8 cellular contexts compared by ENCODE assay signal in the genomic region with DNA sequence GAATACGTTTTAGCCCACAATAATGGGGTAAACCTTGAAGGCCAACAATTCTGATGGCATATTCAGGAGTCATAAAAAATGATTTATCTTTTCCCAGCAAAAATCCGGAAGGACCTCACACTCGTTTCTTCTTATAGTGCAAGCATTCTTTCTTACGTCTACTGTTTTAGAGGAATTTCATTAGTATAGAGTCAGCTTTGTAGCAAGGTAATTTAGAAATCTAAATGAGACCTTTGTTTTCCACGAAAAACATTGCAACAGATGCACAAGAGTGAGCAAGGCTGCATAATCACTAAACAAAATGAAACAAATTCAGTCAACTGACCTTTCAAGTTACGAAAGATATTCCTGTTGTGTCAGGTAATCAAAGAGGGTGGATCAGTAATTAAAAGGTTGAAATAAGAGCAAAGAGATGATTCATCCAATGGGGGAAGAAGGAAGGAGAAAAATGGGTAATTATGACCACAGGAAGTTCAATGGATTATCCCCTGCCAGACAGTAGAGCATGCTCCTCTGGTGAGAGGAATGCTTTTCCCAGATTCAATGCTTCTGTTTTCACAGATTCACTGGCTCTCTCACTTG. TPM values are rescaled to one million over a fixed set of nuclear protein-coding genes. Genes with fewer than 3 reads are reported as not detected.
A peak's percentile ranks its signal among the peaks of the same experiment; 100 is the strongest.
DNase-seq lines count a peak whose midpoint lies in the region; ATAC-seq and TF ChIP-seq lines count a peak whose summit lies in the region.

No MANE protein-coding gene starts in this region.

- no peak overlapping the region; the same call in 1 of the 2 replicates for H2BK20ac ChIP-seq in IMR-90 (ENCODE audit: low read depth, low read length)

- peaks cover 2% of the 10 kb centered on the region; the same call in 1 of the 2 replicates for H3K4me1 ChIP-seq in IMR-90 (ENCODE audit: control insufficient read depth, insufficient read depth, low read length)
- H3K4me1 ChIP-seq in ascending aorta: peaks cover 0 to 23% of the 10 kb centered on the region in 2 donors
- H3K4me1 ChIP-seq in vagina: peaks cover 37% of the 10 kb centered on the region

- POLR2A ChIA-PET in CD4-positive, alpha-beta T cell (lab: Charles Lee): interaction anchor here (0.9 to 3.8 kb wide), 12 partner anchors 11 to 1802 kb away, joined by 3 to 39 read pairs (median 6); partner anchors contain the start of genes AP4B1, BCAS2, DCLRE1B and NRAS
- POLR2A ChIA-PET in IMR-90 (lab: Charles Lee; ENCODE audit: unreplicated experiment): no interaction called here

- peak overlapping the region; percentile 99 for H3K4me3 Mint-ChIP-seq in CD4-positive, alpha-beta T cell

- H3K4ac ChIP-seq in IMR-90 (ENCODE audit: low read depth, low read length): peak overlapping the region; percentile 69

- no peak for TF ChIP-seq POLR2A in IMR-90 (IDR thresholded peaks at IDR 0.05; ENCODE audit: low read depth, low read length)
- no peak for TF ChIP-seq POLR2A in vagina (IDR thresholded peaks at IDR 0.05)

- H3K56ac ChIP-seq in IMR-90 (ENCODE audit: extremely low read depth, insufficient read depth, low read length): peak overlapping the region; percentile 64; the same call in 1 of the 2 replicates

- peaks cover 44% of the 10 kb centered on the region for H4K20me1 ChIP-seq in IMR-90 (ENCODE audit: insufficient read depth, low read length)

- no peak overlapping the region for H2BK15ac ChIP-seq in IMR-90 (ENCODE audit: low read depth, low read length)

- H2BK120ac ChIP-seq in IMR-90 (ENCODE audit: low read depth, low read length): peak overlapping the region; percentile 32; the same call in 1 of the 2 replicates

- ATAC-seq in CD4-positive, alpha-beta T cell (ENCODE audit: poor library complexity): no peak
- ATAC-seq in IMR-90 (ENCODE audit: low read depth) (no peak), HG02610 (IDR thresholded peaks at IDR 0.05; ENCODE audit: unreplicated experiment) (no peak), GM19023 (IDR thresholded peaks at IDR 0.05; ENCODE audit: unreplicated experiment) (no peak), GM18502 (IDR thresholded peaks at IDR 0.05; ENCODE audit: poor library complexity, unreplicated experiment) (no peak)

- H3K4me3 ChIP-seq in IMR-90 (ENCODE audit: insufficient read depth, low read depth, low read length): peak overlapping the region; percentile 67
- peak overlapping the region; percentile 81 to 89 for H3K4me3 ChIP-seq in ascending aorta
- peak overlapping the region; percentile 91 to 99 for H3K4me3 ChIP-seq in vagina

- H3K14ac ChIP-seq in IMR-90 (replicated peaks; ENCODE audit: low read depth, low read length): peak overlapping the region; percentile 90

- in situ Hi-C loops in IMR-90 (cut with MboI; ENCODE audit: low sequenced_read_pairs): no loop called here

- TF ChIP-seq CTCF in CD4-positive, alpha-beta T cell (IDR thresholded peaks at IDR 0.05): no peak
- TF ChIP-seq CTCF in IMR-90 (conservative IDR thresholded peaks at IDR 0.05; ENCODE audit: low read depth, low read length): no peak
- no peak for TF ChIP-seq CTCF in ascending aorta (IDR thresholded peaks at IDR 0.05)
- TF ChIP-seq CTCF in vagina (IDR thresholded peaks at IDR 0.05): no peak

- H3K79me1 ChIP-seq in IMR-90 (ENCODE audit: low read depth in 1 of 2, low read length in 2 of 2): peaks cover 0 to 13% of the 10 kb centered on the region in 2 experiments; a peak in 2 of 4 replicates

- peak overlapping the region; percentile 78 for H4K5ac ChIP-seq in IMR-90 (ENCODE audit: low read depth, low read length)

- no peaks in the 10 kb centered on the region for H3K27me3 Mint-ChIP-seq in CD4-positive, alpha-beta T cell

- H3K36me3 ChIP-seq in IMR-90 (ENCODE audit: control insufficient read depth, insufficient read depth, low read length): no peaks in the 10 kb centered on the region
- no peaks in the 10 kb centered on the region for H3K36me3 ChIP-seq in ascending aorta
- no peaks in the 10 kb centered on the region for H3K36me3 ChIP-seq in vagina

- peak overlapping the region; percentile 56 for H3K18ac ChIP-seq in IMR-90 (ENCODE audit: low read depth, low read length)

- CTCF ChIA-PET in CD4-positive, alpha-beta T cell (lab: Charles Lee): no interaction called here
- CTCF ChIA-PET in IMR-90 (lab: Yijun Ruan, JAX): interaction anchor here (0.5 to 0.6 kb wide), 2 partner anchors 10 to 407 kb away, joined by 4 read pairs; no protein-coding TSS in a partner anchor

- no peak for DNase-seq in CD4-positive, alpha-beta T cell
- DNase-seq in IMR-90 (no peak), ascending aorta (ENCODE audit: low spot score in 2 of 2) (no peak), lung microvascular endothelial cell (ENCODE audit: low read depth in 2 of 2) (peak; percentile 21 to 41), vagina (ENCODE audit: extremely low spot score in 2 of 2) (no peak)

- no peak for TF ChIP-seq RAD21 in IMR-90 (IDR thresholded peaks at IDR 0.05; ENCODE audit: low read length)

- BruUV-seq in IMR-90 (replicated peaks; lab: Mats Ljungman, UMichigan): no TSS peak

- no peak overlapping the region for H2AK5ac ChIP-seq in IMR-90 (ENCODE audit: low read depth, low read length)

- peaks cover 33% of the 10 kb centered on the region for H3K36me3 Mint-ChIP-seq in CD4-positive, alpha-beta T cell (ENCODE audit: low read depth)

- H2AK9ac ChIP-seq in IMR-90 (replicated peaks; ENCODE audit: low read depth, low read length, poor library complexity): peak overlapping the region; percentile 95

- no peaks in the 10 kb centered on the region for H3K27me3 ChIP-seq in CD4-positive, alpha-beta T cell (ENCODE audit: control insufficient read depth, insufficient read depth, low read length)
- H3K27me3 ChIP-seq in IMR-90 (ENCODE audit: control insufficient read depth, insufficient read depth, low read length): no peaks in the 10 kb centered on the region
- no peaks in the 10 kb centered on the region for H3K27me3 ChIP-seq in ascending aorta
- no peaks in the 10 kb centered on the region for H3K27me3 ChIP-seq in vagina

- intact Hi-C loops in CD4-positive, alpha-beta T cell (cut with DNase I, micrococcal nuclease): loop anchor here (1.0 to 10.0 kb wide), 6 partner anchors 22 to 944 kb away; partner anchors contain the start of genes TRIM33 (in 2 of the 2), DENND2C (in 1 of the 2), RSBN1 (in 1 of the 2) and SIKE1 (in 1 of the 2)
- intact Hi-C loops in IMR-90 (cut with micrococcal nuclease) (loop anchor here (1.0 to 5.0 kb wide), 3 partner anchors 22 to 781 kb away; partner anchors contain the start of genes NRAS, OLFML3 and SIKE1), ascending aorta (cut with DNase I) (loop anchor here (1.0 to 10.0 kb wide), 5 partner anchors 22 to 774 kb away; partner anchors contain the start of gene SIKE1), vagina (cut with DNase I) (no loop called here)

- H4K91ac ChIP-seq in IMR-90 (ENCODE audit: insufficient read depth, low read depth, low read length): peak overlapping the region; percentile 18

- H2AFZ ChIP-seq in IMR-90 (replicated peaks; ENCODE audit: low read length, poor library complexity): peak overlapping the region; percentile 89

- peaks cover 3% of the 10 kb centered on the region for H3K9me3 Mint-ChIP-seq in CD4-positive, alpha-beta T cell

- H2BK5ac ChIP-seq in IMR-90 (ENCODE audit: low read depth, low read length, poor library complexity, severe bottlenecking): peak overlapping the region; percentile 64

- dilution Hi-C loops in IMR-90 (cut with HindIII; ENCODE audit: low sequenced_read_pairs, unreplicated experiment): no loop called here

- peak overlapping the region; percentile 72 for H3K4me2 ChIP-seq in IMR-90 (ENCODE audit: low read depth, low read length)

- H3K4me1 Mint-ChIP-seq in CD4-positive, alpha-beta T cell (ENCODE audit: low read depth): peaks cover 52% of the 10 kb centered on the region

- no peaks in the 10 kb centered on the region for H3K9me3 ChIP-seq in CD4-positive, alpha-beta T cell (ENCODE audit: control insufficient read depth, low read length)
- no peaks in the 10 kb centered on the region for H3K9me3 ChIP-seq in IMR-90 (ENCODE audit: control insufficient read depth, insufficient read depth, low read length)
- no peaks in the 10 kb centered on the region for H3K9me3 ChIP-seq in ascending aorta
- H3K9me3 ChIP-seq in vagina: no peaks in the 10 kb centered on the region

- H4K8ac ChIP-seq in IMR-90 (ENCODE audit: low read depth in 2 of 2, low read length in 2 of 2): peak overlapping the region; percentile 89 to 98

- WGBS in IMR-90 (ENCODE audit: extremely low coverage in 2 of 2, insufficient read length in 1 of 2), 2 experiments: no CpG with 5 or more reads among the region's 6 CpGs

- peak overlapping the region; percentile 46; the same call in 1 of the 2 replicates for H3K23ac ChIP-seq in IMR-90 (ENCODE audit: low read depth, low read length)

- no peaks in the 10 kb centered on the region for H3K9me1 ChIP-seq in IMR-90 (ENCODE audit: insufficient read depth, low read length)

- H3K9ac ChIP-seq in IMR-90 (ENCODE audit: low read depth, low read length): peak overlapping the region; percentile 54

- peak overlapping the region; percentile 100 for H3K27ac ChIP-seq in CD4-positive, alpha-beta T cell (ENCODE audit: low read depth, low read length)
- H3K27ac ChIP-seq in IMR-90 (ENCODE audit: insufficient read depth, low read length) (peak overlapping the region; percentile 35), ascending aorta (peak overlapping the region; percentile 99), vagina (peak overlapping the region; percentile 100)

- H3K27ac Mint-ChIP-seq in CD4-positive, alpha-beta T cell: peak overlapping the region; percentile 98

RNA-seq across cellular contexts. Expression of gene CSDE1, which starts 0.6 kb away (rescaled TPM):
- total RNA-seq in CD4-positive, alpha-beta T cell: 100 to 1,000 TPM; 725 to 731 TPM
- 879 and 2,287 TPM in 2 replicates for total RNA-seq in IMR-90 (2012; rRNA removed)
- polyA plus RNA-seq in IMR-90 (2012; rRNA removed): 162 and 190 TPM in 2 replicates
- 41.2 and 61.6 TPM in 2 replicates for polyA plus RNA-seq in IMR-90 (2012; cell fraction: cytosol; rRNA removed)
- 31.6 and 247 TPM in 2 replicates for polyA plus RNA-seq in IMR-90 (2012; cell fraction: nucleus; rRNA removed; ENCODE audit: low replicate concordance)
- 290 TPM for total RNA-seq in ascending aorta
- 1,041 and 1,080 TPM in 2 replicates for total RNA-seq in lung microvascular endothelial cell
- 278 TPM for total RNA-seq in vagina

RNA-seq across cellular contexts. Expression of gene SIKE1, which starts 22.1 kb away (rescaled TPM):
- total RNA-seq in CD4-positive, alpha-beta T cell: 10 to 100 TPM; 69.8 to 75.3 TPM
- total RNA-seq in IMR-90 (2012; rRNA removed) (49.1 and 59.4 TPM in 2 replicates), ascending aorta (17.1 TPM), lung microvascular endothelial cell (32.9 and 40.7 TPM in 2 replicates), vagina (38.5 TPM)
- polyA plus RNA-seq in IMR-90 (2012; rRNA removed): 20.9 and 24.2 TPM in 2 replicates
- 14.9 and 22.9 TPM in 2 replicates for polyA plus RNA-seq in IMR-90 (2012; cell fraction: cytosol; rRNA removed)
- polyA plus RNA-seq in IMR-90 (2012; cell fraction: nucleus; rRNA removed; ENCODE audit: low replicate concordance): 12.2 and 18.2 TPM in 2 replicates

RNA-seq across cellular contexts. Expression of gene NRAS, which starts 41.8 kb away (rescaled TPM):
- 10 to 100 TPM; 28.9 to 30.4 TPM for total RNA-seq in CD4-positive, alpha-beta T cell
- 85.9 and 110 TPM in 2 replicates for total RNA-seq in IMR-90 (2012; rRNA removed)
- 22.3 and 27.4 TPM in 2 replicates for polyA plus RNA-seq in IMR-90 (2012; rRNA removed)
- 4.5 and 7.2 TPM in 2 replicates for polyA plus RNA-seq in IMR-90 (2012; cell fraction: cytosol; rRNA removed)
- 1.6 and 13.8 TPM in 2 replicates for polyA plus RNA-seq in IMR-90 (2012; cell fraction: nucleus; rRNA removed; ENCODE audit: low replicate concordance)
- total RNA-seq in ascending aorta: 10.7 TPM
- total RNA-seq in lung microvascular endothelial cell: 58.6 and 58.9 TPM in 2 replicates
- 12.8 TPM for total RNA-seq in vagina

Comparison
In these comparisons a context has a peak if more than half of its experiments do, and no peak if none do; other contexts are left out.
1. DNase-seq: peak in lung microvascular endothelial cell (2 of 2); none in CD4-positive, alpha-beta T cell (0 of 10), IMR-90 (single experiment), ascending aorta (0 of 2) and vagina (0 of 2).
2. H3K27ac ChIP-seq: peak in every context shown above with its lines; median percentile 100 in CD4-positive, alpha-beta T cell; 100 in vagina; 99 in ascending aorta; 35 in IMR-90.
3. Peak in every context shown above with its lines, with median percentiles within 50 percentile points of each other: H3K4me3 ChIP-seq.